1 cellular context compared by ENCODE assay signal in genomic region chr7:139681812-139682135, GRCh38.
TF ChIP-seq lines count a peak whose summit lies in the region.

No MANE protein-coding gene starts in this region.

TF ChIP-seq in K562, 482 proteins besides CTCF, POLR2A, EP300 and RAD21 (continued from another document):
- TF ChIP-seq MAX (CRISPR knock-in tag; IDR thresholded peaks at IDR 0.05) (peak; percentile 19; the same call in 1 of the 2 replicates), CBX5 (IDR thresholded peaks at IDR 0.05; ENCODE audit: borderline replicate concordance, low read depth) (no peak), ZNF23 (CRISPR knock-in tag; IDR thresholded peaks at IDR 0.05) (no peak), RBM39 (optimal IDR thresholded peaks at IDR 0.05; ENCODE audit: low read depth, low read length) (no peak), ATF4 (CRISPR knock-in tag; IDR thresholded peaks at IDR 0.05) (no peak), ELK1 (CRISPR knock-in tag; IDR thresholded peaks at IDR 0.05) (peak; percentile 24; the same call in 1 of the 2 replicates), ZNF609 (CRISPR knock-in tag; IDR thresholded peaks at IDR 0.05; ENCODE audit: borderline replicate concordance) (no peak), VEZF1 (CRISPR knock-in tag; IDR thresholded peaks at IDR 0.05) (no peak), PYGO2 (tag; IDR thresholded peaks at IDR 0.05) (no peak)
